In genomic region chr1:25338188-25338981, GRCh38 we compare ENCODE assay signal across 8 cellular contexts. TPM values are rescaled to one million over a fixed set of nuclear protein-coding genes. Genes with fewer than 3 reads are reported as not detected.
A peak's percentile ranks its signal among the peaks of the same experiment; 100 is the strongest.
DNase-seq lines count a peak whose midpoint lies in the region; ATAC-seq and TF ChIP-seq lines count a peak whose summit lies in the region.

TSS of gene TMEM50A (plus strand) at chr1:25338334. CDS start at chr1:25340487, 2,153 bp downstream.

- peak within 1 kb of the TSS; percentile 60 to 98 (median 91) for H3K4me3 ChIP-seq in dorsolateral prefrontal cortex
- peak within 1 kb of the TSS; percentile 92 to 95 (median 93) for H3K4me3 ChIP-seq in right lobe of liver

- no peaks in the 10 kb centered on the region for H3K9me3 Mint-ChIP-seq in activated CD4-positive, alpha-beta memory T cell treated with anti-CD3 and anti-CD28 coated beads, Interleukin-2, amount 10 ng/mL, durations not matched to agents 7 days and 5 days

- no peaks in the 10 kb centered on the region for H3K27me3 Mint-ChIP-seq in activated CD4-positive, alpha-beta memory T cell treated with anti-CD3 and anti-CD28 coated beads, Interleukin-2, amount 10 ng/mL, durations not matched to agents 7 days and 5 days

- POLR2A ChIA-PET in activated CD4-positive, alpha-beta memory T cell treated with anti-CD3 and anti-CD28 coated beads, Interleukin-2, amount 10 ng/mL, durations not matched to agents 7 days and 5 days (lab: Charles Lee): interaction anchor here (1.0 to 3.2 kb wide), 7 partner anchors 11 to 106 kb away, joined by 4 to 15 read pairs (median 7); partner anchors contain the start of genes RSRP1 and SYF2

- WGBS in right lobe of liver (ENCODE audit: insufficient coverage, low coverage, low lambda C conversion rate, missing lambda C conversion rate): 0% methylated on average over 18 of the region's 75 CpGs

- peak within 1 kb of the TSS; percentile 90 for H3K4me3 Mint-ChIP-seq in activated CD4-positive, alpha-beta memory T cell treated with anti-CD3 and anti-CD28 coated beads, Interleukin-2, amount 10 ng/mL, durations not matched to agents 7 days and 5 days

- peaks cover 42% of the 10 kb centered on the region for H3K36me3 Mint-ChIP-seq in activated CD4-positive, alpha-beta memory T cell treated with anti-CD3 and anti-CD28 coated beads, Interleukin-2, amount 10 ng/mL, durations not matched to agents 7 days and 5 days (ENCODE audit: low read depth)

- no peaks in the 10 kb centered on the region for H3K9me3 ChIP-seq in right lobe of liver

- peak within 1 kb of the TSS; percentile 90 for H3K27ac Mint-ChIP-seq in activated CD4-positive, alpha-beta memory T cell treated with anti-CD3 and anti-CD28 coated beads, Interleukin-2, amount 10 ng/mL, durations not matched to agents 7 days and 5 days

- peaks cover 34% of the 10 kb centered on the region for H3K4me1 Mint-ChIP-seq in activated CD4-positive, alpha-beta memory T cell treated with anti-CD3 and anti-CD28 coated beads, Interleukin-2, amount 10 ng/mL, durations not matched to agents 7 days and 5 days

- H3K27ac ChIP-seq in dorsolateral prefrontal cortex (peak within 1 kb of the TSS; percentile 58 to 99 (median 97)), right lobe of liver (peak within 1 kb of the TSS; percentile 91 to 97 (median 94))

- H3K4me1 ChIP-seq in right lobe of liver: peaks cover 0 to 17% (median 5%) of the 10 kb centered on the region in 4 donors

- ATAC-seq in GM19372 (IDR thresholded peaks at IDR 0.05; ENCODE audit: low read depth, unreplicated experiment) (peak; percentile 63), HG03521 (IDR thresholded peaks at IDR 0.05; ENCODE audit: unreplicated experiment) (peak; percentile 64), right lobe of liver (peak; percentile 89 to 94 (median 92))

- H3K36me3 ChIP-seq in right lobe of liver: peaks cover 0 to 5% (median 0%) of the 10 kb centered on the region in 4 donors

- TF ChIP-seq CTCF in dorsolateral prefrontal cortex (IDR thresholded peaks at IDR 0.05 in 54 of 56, conservative IDR thresholded peaks at IDR 0.05 in 2 of 56; ENCODE audit: low read depth in 1 of 56, partially characterized antibody in 56 of 56): peak in 5 of 56 donors; percentile 3 to 16 (median 11)
- TF ChIP-seq CTCF in right lobe of liver (IDR thresholded peaks at IDR 0.05): no peak

- CTCF ChIA-PET in activated CD4-positive, alpha-beta memory T cell treated with anti-CD3 and anti-CD28 coated beads, Interleukin-2, amount 10 ng/mL, durations not matched to agents 7 days and 5 days (lab: Charles Lee): interaction anchor here (1.0 kb wide), 1 partner anchor 91 kb away, joined by 4 read pairs; no protein-coding TSS in a partner anchor

- DNase-seq in CD1c-positive myeloid dendritic cell (ENCODE audit: extremely low spot score) (peak; percentile 92), NCI-H82 treated with DMSO at 0.1 percent for 48 hours (lab: John Stamatoyannopoulos, UW; ENCODE audit: unreplicated experiment) (peak; percentile 77), dorsolateral prefrontal cortex (peak; percentile 83 to 90 (median 89)), right lobe of liver (peak; percentile 89 to 92 (median 90))
- DNase-seq in activated CD4-positive, alpha-beta memory T cell treated with anti-CD3 and anti-CD28 coated beads, Interleukin-2, amount 10 ng/mL, durations not matched to agents 7 days and 5 days: peak; percentile 92
- DNase-seq in stimulated activated CD4-positive, alpha-beta T cell treated with anti-CD3 and anti-CD28 coated beads, Interleukin-4, amount 100 ng/mL, for 48 hours (ENCODE audit: low read depth in 2 of 2): peak; percentile 84 to 87

- no peaks in the 10 kb centered on the region for H3K27me3 ChIP-seq in dorsolateral prefrontal cortex
- no peaks in the 10 kb centered on the region for H3K27me3 ChIP-seq in right lobe of liver

- intact Hi-C loops in dorsolateral prefrontal cortex (cut with DNase I): loop anchor here (2.0 kb wide), 2 partner anchors 92 kb away; partner anchors contain the start of genes MACO1 (in 1 of the 2) and RSRP1 (in 1 of the 2)
- intact Hi-C loops in right lobe of liver (cut with DNase I): no loop called here

- peak; percentile 64 for TF ChIP-seq POLR2A in right lobe of liver (IDR thresholded peaks at IDR 0.05)

RNA-seq across cellular contexts. Expression of gene TMEM50A, which starts in this region (rescaled TPM):
- 100 to 1,000 TPM; 182 to 183 TPM for total RNA-seq in activated CD4-positive, alpha-beta memory T cell treated with anti-CD3 and anti-CD28 coated beads, Interleukin-2, amount 10 ng/mL, durations not matched to agents 7 days and 5 days
- total RNA-seq in dorsolateral prefrontal cortex (10 to 100 TPM; 45.9 to 98.2 (median 68.2) TPM), right lobe of liver (10 to 100 TPM; 22.2 to 43.1 (median 36.4) TPM)

Comparison
In these comparisons a context has a peak if more than half of its experiments do, and no peak if none do; other contexts are left out.
1. Peak in every context shown above with its lines: DNase-seq, ATAC-seq, H3K4me3 ChIP-seq and H3K27ac ChIP-seq.
2. intact Hi-C loops: an anchor here in dorsolateral prefrontal cortex (2.0 kb wide); none called in right lobe of liver.